ENCODE assay signal across 29 cellular contexts in genomic region chr1:3078421-3078820, GRCh38. TPM values are rescaled to one million over a fixed set of nuclear protein-coding genes. Genes with fewer than 3 reads are reported as not detected.
DNase-seq lines count a peak whose midpoint lies in the region; ATAC-seq and TF ChIP-seq lines count a peak whose summit lies in the region.
"Had no signal": no experiment of that assay in that cellular context is flagged by ENCODE, and none has a peak within 500 bp of the region (broad histone marks: within the 10 kb centered on the region; RNA-seq: fewer than 3 reads in every experiment).

No MANE protein-coding gene starts in this region.

- no peak overlapping the region for H3K9ac ChIP-seq in neural progenitor cell

- H3K36me3 ChIP-seq in neural progenitor cell (no peaks in the 10 kb centered on the region), tibial nerve (no peaks in the 10 kb centered on the region)
- H3K36me3 ChIP-seq: ovary had no signal

- intact Hi-C loops in activated CD8-positive, alpha-beta T cell treated with anti-CD3 and anti-CD28 coated beads for 36 hours (cut with micrococcal nuclease) = no loop called here
- intact Hi-C loops in head of caudate nucleus (cut with DNase I) = no loop called here

- H3K4me2 ChIP-seq in neural progenitor cell = no peak overlapping the region

- POLR2A ChIA-PET in activated CD8-positive, alpha-beta T cell treated with anti-CD3 and anti-CD28 coated beads for 36 hours (lab: Charles Lee) = no interaction called here
- POLR2A ChIA-PET in activated CD8-positive, alpha-beta T cell treated with anti-CD3 and anti-CD28 coated beads, Interleukin-2, amount 10 ng/mL, durations not matched to agents 7 days and 5 days (lab: Charles Lee) = no interaction called here

- H3K4me3 ChIP-seq in neural progenitor cell = no peak overlapping the region
- peak overlapping the region in 3 of 4 donors; percentile 8 to 23 (median 19) for H3K4me3 ChIP-seq in tibial nerve
- H3K4me3 ChIP-seq: ovary, testis had no signal

- no peaks in the 10 kb centered on the region for H3F3A ChIP-seq in neural progenitor cell (ENCODE audit: low read depth)

- peak; percentile 20 for DNase-seq in activated CD8-positive, alpha-beta T cell treated with anti-CD3 and anti-CD28 coated beads for 36 hours
- DNase-seq in activated CD8-positive, alpha-beta T cell treated with anti-CD3 and anti-CD28 coated beads, Interleukin-2, amount 10 ng/mL, durations not matched to agents 7 days and 5 days = no peak
- DNase-seq in head of caudate nucleus (peak in 40 of 42 donors; percentile 32 to 91 (median 69)), neural progenitor cell (ENCODE audit: low spot score) (no peak), tibial nerve (ENCODE audit: low spot score in 2 of 2) (no peak), NOMO-1 (lab: John Stamatoyannopoulos, UW; ENCODE audit: unreplicated experiment in 2 of 2) (no peak), DMS53 treated with DMSO at 0.1 percent for 48 hours (lab: John Stamatoyannopoulos, UW; ENCODE audit: unreplicated experiment) (no peak)
- DNase-seq: 8988T; activated CD4-positive, alpha-beta T cell treated with anti-CD3 and anti-CD28 coated beads, Interleukin-2, amount 50 U/mL, for 4 hours; activated gamma-delta T cell treated with Interleukin-2 at 50 U/mL for 16 hours; amniotic stem cell; DMS53; effector memory CD8-positive, alpha-beta T cell; foreskin melanocyte; mesendoderm; naive B cell; NCI-H1048; NCI-H187 treated with DMSO at 0.1 percent for 48 hours; NCI-H2227 treated with DMSO at 0.1 percent for 48 hours; NCI-H748 treated with DMSO at 0.1 percent for 48 hours; OCI-M1; ovary; T-helper 9 cell; testis had no signal

- peaks cover 15% of the 10 kb centered on the region for H3K27me3 Mint-ChIP-seq in activated CD8-positive, alpha-beta T cell treated with anti-CD3 and anti-CD28 coated beads for 36 hours
- H3K27me3 Mint-ChIP-seq in activated CD8-positive, alpha-beta T cell treated with anti-CD3 and anti-CD28 coated beads, Interleukin-2, amount 10 ng/mL, durations not matched to agents 7 days and 5 days (ENCODE audit: low read depth) = peaks cover 20% of the 10 kb centered on the region
- peaks cover 17% of the 10 kb centered on the region for H3K27me3 Mint-ChIP-seq in neural progenitor cell (ENCODE audit: insufficient read depth, low read depth)

- peak in 1 of 2 donors; percentile 33 for TF ChIP-seq POLR2A in tibial nerve (IDR thresholded peaks at IDR 0.05)

- H3K4me1 Mint-ChIP-seq in activated CD8-positive, alpha-beta T cell treated with anti-CD3 and anti-CD28 coated beads for 36 hours (ENCODE audit: low read depth) = no peaks in the 10 kb centered on the region
- H3K4me1 Mint-ChIP-seq in activated CD8-positive, alpha-beta T cell treated with anti-CD3 and anti-CD28 coated beads, Interleukin-2, amount 10 ng/mL, durations not matched to agents 7 days and 5 days (ENCODE audit: low read depth) = no peaks in the 10 kb centered on the region
- peaks cover 47% of the 10 kb centered on the region for H3K4me1 Mint-ChIP-seq in neural progenitor cell
- H3K4me1 Mint-ChIP-seq: B cell, naive B cell had no signal

- TF ChIP-seq CTCF in activated CD8-positive, alpha-beta T cell treated with anti-CD3 and anti-CD28 coated beads for 36 hours (IDR thresholded peaks at IDR 0.05) = no peak
- TF ChIP-seq CTCF in neural progenitor cell (IDR thresholded peaks at IDR 0.05) (no peak), tibial nerve (IDR thresholded peaks at IDR 0.05) (no peak)

- H3K27ac ChIP-seq in neural progenitor cell (no peak overlapping the region), tibial nerve (peak overlapping the region; percentile 41 to 97 (median 97))
- H3K27ac ChIP-seq: ovary, testis had no signal

- no peak overlapping the region for H2AFZ ChIP-seq in neural progenitor cell (replicated peaks)

- peaks cover 12% of the 10 kb centered on the region for H4K20me1 ChIP-seq in neural progenitor cell (ENCODE audit: low read depth)

- no peak overlapping the region for H3K27ac Mint-ChIP-seq in activated CD8-positive, alpha-beta T cell treated with anti-CD3 and anti-CD28 coated beads for 36 hours
- no peak overlapping the region for H3K27ac Mint-ChIP-seq in activated CD8-positive, alpha-beta T cell treated with anti-CD3 and anti-CD28 coated beads, Interleukin-2, amount 10 ng/mL, durations not matched to agents 7 days and 5 days
- peak overlapping the region; percentile 57 for H3K27ac Mint-ChIP-seq in neural progenitor cell
- H3K27ac Mint-ChIP-seq: B cell; effector memory CD8-positive, alpha-beta T cell; naive B cell; WTC11 had no signal

- no peaks in the 10 kb centered on the region for H3K9me3 ChIP-seq in neural progenitor cell (ENCODE audit: low read depth)
- no peaks in the 10 kb centered on the region for H3K9me3 ChIP-seq in tibial nerve
- H3K9me3 ChIP-seq: ovary, testis had no signal

- no peak for TF ChIP-seq EP300 in tibial nerve (IDR thresholded peaks at IDR 0.05)

- H3K79me2 ChIP-seq in neural progenitor cell (ENCODE audit: low read depth) = no peaks in the 10 kb centered on the region

- no peak for ATAC-seq in activated CD8-positive, alpha-beta T cell treated with anti-CD3 and anti-CD28 coated beads for 36 hours
- no peak for ATAC-seq in activated CD8-positive, alpha-beta T cell treated with anti-CD3 and anti-CD28 coated beads, Interleukin-2, amount 10 ng/mL, durations not matched to agents 7 days and 5 days
- no peak for ATAC-seq in HG03432 (IDR thresholded peaks at IDR 0.05; ENCODE audit: unreplicated experiment)
- ATAC-seq: effector memory CD8-positive, alpha-beta T cell; esophagus mucosa; WTC11 had no signal

- H3K4me1 ChIP-seq in neural progenitor cell = peaks cover 31% of the 10 kb centered on the region
- H3K4me1 ChIP-seq in tibial nerve = peaks cover 0 to 81% (median 15%) of the 10 kb centered on the region in 4 donors
- H3K4me1 ChIP-seq: testis had no signal

- CTCF ChIA-PET in activated CD8-positive, alpha-beta T cell treated with anti-CD3 and anti-CD28 coated beads for 36 hours (lab: Charles Lee) = no interaction called here
- CTCF ChIA-PET in activated CD8-positive, alpha-beta T cell treated with anti-CD3 and anti-CD28 coated beads, Interleukin-2, amount 10 ng/mL, durations not matched to agents 7 days and 5 days (lab: Charles Lee) = no interaction called here

- H3K4me3 Mint-ChIP-seq in activated CD8-positive, alpha-beta T cell treated with anti-CD3 and anti-CD28 coated beads for 36 hours = no peak overlapping the region
- H3K4me3 Mint-ChIP-seq in activated CD8-positive, alpha-beta T cell treated with anti-CD3 and anti-CD28 coated beads, Interleukin-2, amount 10 ng/mL, durations not matched to agents 7 days and 5 days = no peak overlapping the region
- H3K4me3 Mint-ChIP-seq in neural progenitor cell = no peak overlapping the region
- H3K4me3 Mint-ChIP-seq: B cell; effector memory CD8-positive, alpha-beta T cell; WTC11 had no signal

- 29 to 47% methylated on average over 14 of the region's 14 CpGs for WGBS in tibial nerve, 2 donors

- H3K9me3 Mint-ChIP-seq in activated CD8-positive, alpha-beta T cell treated with anti-CD3 and anti-CD28 coated beads for 36 hours = no peaks in the 10 kb centered on the region
- no peaks in the 10 kb centered on the region for H3K9me3 Mint-ChIP-seq in activated CD8-positive, alpha-beta T cell treated with anti-CD3 and anti-CD28 coated beads, Interleukin-2, amount 10 ng/mL, durations not matched to agents 7 days and 5 days (ENCODE audit: insufficient read depth)
- no peaks in the 10 kb centered on the region for H3K9me3 Mint-ChIP-seq in neural progenitor cell
- H3K9me3 Mint-ChIP-seq: effector memory CD8-positive, alpha-beta T cell; naive B cell; WTC11 had no signal

- H3K27me3 ChIP-seq in neural progenitor cell (peaks cover 29% of the 10 kb centered on the region), tibial nerve (peaks cover 0 to 25% of the 10 kb centered on the region in 2 donors)
- H3K27me3 ChIP-seq: ovary, testis had no signal

- H3K36me3 Mint-ChIP-seq in activated CD8-positive, alpha-beta T cell treated with anti-CD3 and anti-CD28 coated beads for 36 hours (ENCODE audit: low read depth) = no peaks in the 10 kb centered on the region
- no peaks in the 10 kb centered on the region for H3K36me3 Mint-ChIP-seq in activated CD8-positive, alpha-beta T cell treated with anti-CD3 and anti-CD28 coated beads, Interleukin-2, amount 10 ng/mL, durations not matched to agents 7 days and 5 days (ENCODE audit: low read depth)
- no peaks in the 10 kb centered on the region for H3K36me3 Mint-ChIP-seq in neural progenitor cell
- H3K36me3 Mint-ChIP-seq: naive B cell, WTC11 had no signal

RNA-seq across cellular contexts. Expression of gene PRDM16, which starts 9.4 kb away (rescaled TPM):
- under 1 TPM; 0.29 to 0.49 TPM for total RNA-seq in activated CD8-positive, alpha-beta T cell treated with anti-CD3 and anti-CD28 coated beads for 36 hours
- under 1 TPM; 0.18 to 0.21 TPM for total RNA-seq in activated CD8-positive, alpha-beta T cell treated with anti-CD3 and anti-CD28 coated beads, Interleukin-2, amount 10 ng/mL, durations not matched to agents 7 days and 5 days
- 1.9 and 2.0 TPM in 2 replicates for total RNA-seq in neural progenitor cell (ENCODE audit: low replicate concordance)
- total RNA-seq in tibial nerve = 10 to 100 TPM in 3 of 4 donors, 1 to 10 TPM in 1; 5.9 to 41.7 (median 11.2) TPM

RNA-seq across cellular contexts. Expression of gene ACTRT2, which starts 57.2 kb away (rescaled TPM):
- not detected for total RNA-seq in activated CD8-positive, alpha-beta T cell treated with anti-CD3 and anti-CD28 coated beads for 36 hours
- total RNA-seq in activated CD8-positive, alpha-beta T cell treated with anti-CD3 and anti-CD28 coated beads, Interleukin-2, amount 10 ng/mL, durations not matched to agents 7 days and 5 days = not detected
- total RNA-seq in neural progenitor cell (ENCODE audit: low replicate concordance) = not detected in 2 replicates
- not detected for total RNA-seq in tibial nerve
- total RNA-seq: B cell, cerebellum, esophagus mucosa, ovary, WTC11 had no signal

Comparison
In these comparisons a context has a peak if more than half of its experiments do, and no peak if none do; other contexts are left out.
1. DNase-seq: peak in activated CD8-positive, alpha-beta T cell treated with anti-CD3 and anti-CD28 coated beads for 36 hours (single experiment) and head of caudate nucleus (40 of 42); none in activated CD8-positive, alpha-beta T cell treated with anti-CD3 and anti-CD28 coated beads, Interleukin-2, amount 10 ng/mL, durations not matched to agents 7 days and 5 days (single experiment), neural progenitor cell (single experiment), tibial nerve (0 of 2), NOMO-1 (0 of 2) and DMS53 treated with DMSO at 0.1 percent for 48 hours (single experiment).